ENCODE assay signal across 24 cellular contexts in genomic region chr7:83861876-83862275, GRCh38.
"Had no signal": no experiment of that assay in that cellular context is flagged by ENCODE, and none has a peak within 500 bp of the region (broad histone marks: within the 10 kb centered on the region; RNA-seq: fewer than 3 reads in every experiment).

No MANE protein-coding gene starts in this region.

- H3K27ac ChIP-seq: colonic mucosa, coronary artery, dorsolateral prefrontal cortex, epithelial cell of prostate, esophagus muscularis mucosa, esophagus squamous epithelium, foreskin keratinocyte, gastrocnemius medialis, gastroesophageal sphincter, heart left ventricle, heart right ventricle had no signal

- H3K9me3 ChIP-seq: colonic mucosa, esophagus muscularis mucosa, esophagus squamous epithelium, gastrocnemius medialis, gastroesophageal sphincter, heart left ventricle, heart right ventricle had no signal

- H3K27me3 ChIP-seq: colonic mucosa, esophagus muscularis mucosa, esophagus squamous epithelium, foreskin keratinocyte, gastrocnemius medialis, gastroesophageal sphincter, heart left ventricle, heart right ventricle had no signal

- H3K4me3 Mint-ChIP-seq: dendritic cell treated with granulocyte-macrophage colony-stimulating factor and Interleukin-4, amounts not matched to agents 40 ng/mL and 50 ng/mL, for 4 days; effector memory CD8-positive, alpha-beta T cell; endodermal cell had no signal

- H3K4me3 ChIP-seq: colonic mucosa, coronary artery, dorsolateral prefrontal cortex, esophagus muscularis mucosa, esophagus squamous epithelium, gastrocnemius medialis, gastroesophageal sphincter, heart left ventricle, heart right ventricle had no signal

- H3K9me3 Mint-ChIP-seq: dendritic cell treated with granulocyte-macrophage colony-stimulating factor and Interleukin-4, amounts not matched to agents 40 ng/mL and 50 ng/mL, for 4 days; endodermal cell had no signal

- H3K27me3 Mint-ChIP-seq: dendritic cell treated with granulocyte-macrophage colony-stimulating factor and Interleukin-4, amounts not matched to agents 40 ng/mL and 50 ng/mL, for 4 days; effector memory CD8-positive, alpha-beta T cell had no signal

- H3K27ac Mint-ChIP-seq: dendritic cell treated with granulocyte-macrophage colony-stimulating factor and Interleukin-4, amounts not matched to agents 40 ng/mL and 50 ng/mL, for 4 days; effector memory CD8-positive, alpha-beta T cell; endodermal cell had no signal

- H3K36me3 ChIP-seq: colonic mucosa, esophagus muscularis mucosa, esophagus squamous epithelium, gastrocnemius medialis, gastroesophageal sphincter, heart left ventricle, heart right ventricle had no signal

- H3K4me1 ChIP-seq: colonic mucosa, esophagus muscularis mucosa, esophagus squamous epithelium, foreskin keratinocyte, gastrocnemius medialis, gastroesophageal sphincter, heart left ventricle, heart right ventricle had no signal

- DNase-seq: colonic mucosa; cortex of kidney; dermis blood vessel endothelial cell; dorsolateral prefrontal cortex; effector CD4-positive, alpha-beta T cell; effector CD8-positive, alpha-beta T cell; effector memory CD4-positive, alpha-beta T cell; effector memory CD8-positive, alpha-beta T cell; endodermal cell; erythroblast; esophagus squamous epithelium; foreskin fibroblast; foreskin keratinocyte; foreskin melanocyte; gastrocnemius medialis; glutamatergic neuron; head of caudate nucleus; heart left ventricle; heart right ventricle had no signal
